1 cellular context compared by ENCODE assay signal in the genomic region with DNA sequence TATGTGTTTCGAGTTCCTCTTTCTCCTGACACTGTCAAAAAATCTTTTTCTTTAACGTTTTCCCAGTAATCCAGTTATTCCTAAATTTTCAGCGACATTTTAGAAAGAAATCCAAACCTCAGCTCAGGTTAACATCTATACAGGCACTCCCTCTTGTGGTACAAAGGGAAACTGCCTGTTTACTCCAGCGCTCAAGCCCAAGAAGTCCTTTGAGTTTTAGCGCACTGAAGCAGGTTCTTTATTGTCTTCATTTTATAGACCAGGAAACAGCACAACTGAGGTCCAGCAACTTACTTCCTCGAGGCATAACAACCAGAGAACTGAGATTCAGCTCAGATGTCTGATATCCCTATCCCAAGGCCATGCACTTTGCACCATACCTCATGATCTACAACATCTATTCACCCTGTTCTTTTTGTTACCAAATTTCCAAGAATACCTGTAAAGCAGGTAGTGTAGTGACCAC.
TF ChIP-seq lines count a peak whose summit lies in the region.

No MANE protein-coding gene starts in this region.

TF ChIP-seq in HepG2, 621 proteins besides CTCF, POLR2A, EP300 and RAD21 (continued from another document):
- TF ChIP-seq, protein P1, sequence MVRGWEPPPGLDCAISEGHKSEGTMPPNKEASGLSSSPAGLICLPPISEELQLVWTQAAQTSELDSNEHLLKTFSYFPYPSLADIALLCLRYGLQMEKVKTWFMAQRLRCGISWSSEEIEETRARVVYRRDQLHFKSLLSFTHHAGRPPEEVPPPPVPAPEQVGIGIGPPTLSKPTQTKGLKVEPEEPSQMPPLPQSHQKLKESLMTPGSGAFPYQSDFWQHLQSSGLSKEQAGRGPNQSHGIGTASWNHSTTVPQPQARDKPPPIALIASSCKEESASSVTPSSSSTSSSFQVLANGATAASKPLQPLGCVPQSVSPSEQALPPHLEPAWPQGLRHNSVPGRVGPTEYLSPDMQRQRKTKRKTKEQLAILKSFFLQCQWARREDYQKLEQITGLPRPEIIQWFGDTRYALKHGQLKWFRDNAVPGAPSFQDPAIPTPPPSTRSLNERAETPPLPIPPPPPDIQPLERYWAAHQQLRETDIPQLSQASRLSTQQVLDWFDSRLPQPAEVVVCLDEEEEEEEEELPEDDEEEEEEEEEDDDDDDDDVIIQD (CRISPR knock-in tag; IDR thresholded peaks at IDR 0.05; ENCODE audit: low read depth): peak; percentile 32; the same call in 1 of the 2 replicates
- TF ChIP-seq FOXO1 (CRISPR knock-in tag; IDR thresholded peaks at IDR 0.05) (0 out of 2 replicates have a peak, but pooled peaks have one; percentile 23), ZNF331 (CRISPR knock-in tag; IDR thresholded peaks at IDR 0.05) (0 out of 2 replicates have a peak, but pooled peaks have one; percentile 9), ZNF614 (CRISPR knock-in tag; IDR thresholded peaks at IDR 0.05; ENCODE audit: borderline replicate concordance) (0 out of 2 replicates have a peak, but pooled peaks have one; percentile 31), SALL1 (CRISPR knock-in tag; IDR thresholded peaks at IDR 0.05) (no peak), ZNF138 (CRISPR knock-in tag; IDR thresholded peaks at IDR 0.05; ENCODE audit: low read depth) (no peak), CHD2 (IDR thresholded peaks at IDR 0.05; ENCODE audit: low read depth, low read length) (no peak), ZNF136 (CRISPR knock-in tag; IDR thresholded peaks at IDR 0.05; ENCODE audit: low read depth) (no peak), SMC3 (IDR thresholded peaks at IDR 0.05; ENCODE audit: low read length) (peak; percentile 76), ERF (CRISPR knock-in tag; IDR thresholded peaks at IDR 0.05) (0 out of 2 replicates have a peak, but pooled peaks have one; percentile 14), LCORL (IDR thresholded peaks at IDR 0.05) (no peak), LCORL (CRISPR knock-in tag; IDR thresholded peaks at IDR 0.05) (peak; percentile 34; the same call in 1 of the 2 replicates), GATAD2A (CRISPR knock-in tag; IDR thresholded peaks at IDR 0.05) (0 out of 2 replicates have a peak, but pooled peaks have one; percentile 22), TEAD2 (CRISPR knock-in tag; IDR thresholded peaks at IDR 0.05) (no peak), ZNF496 (CRISPR knock-in tag; IDR thresholded peaks at IDR 0.05; ENCODE audit: insufficient replicate concordance) (no peak), PPARG (CRISPR knock-in tag; conservative IDR thresholded peaks at IDR 0.05) (no peak), MIER3 (CRISPR knock-in tag; IDR thresholded peaks at IDR 0.05; ENCODE audit: borderline replicate concordance) (0 out of 2 replicates have a peak, but pooled peaks have one; percentile 35), CHD4 (IDR thresholded peaks at IDR 0.05; ENCODE audit: borderline replicate concordance, low read length) (no peak), CBFB (CRISPR knock-in tag; IDR thresholded peaks at IDR 0.05) (no peak), MED1 (CRISPR knock-in tag; IDR thresholded peaks at IDR 0.05) (peak; percentile 30; the same call in 1 of the 2 replicates), SMAD3 (CRISPR knock-in tag; IDR thresholded peaks at IDR 0.05) (peak; percentile 51; the same call in 1 of the 2 replicates), FOXP1 (IDR thresholded peaks at IDR 0.05) (no peak), FOXP1 (CRISPR knock-in tag; IDR thresholded peaks at IDR 0.05) (0 out of 2 replicates have a peak, but pooled peaks have one; percentile 29), GATAD1 (CRISPR knock-in tag; IDR thresholded peaks at IDR 0.05) (0 out of 2 replicates have a peak, but pooled peaks have one; percentile 21)
- TF ChIP-seq, protein P2, sequence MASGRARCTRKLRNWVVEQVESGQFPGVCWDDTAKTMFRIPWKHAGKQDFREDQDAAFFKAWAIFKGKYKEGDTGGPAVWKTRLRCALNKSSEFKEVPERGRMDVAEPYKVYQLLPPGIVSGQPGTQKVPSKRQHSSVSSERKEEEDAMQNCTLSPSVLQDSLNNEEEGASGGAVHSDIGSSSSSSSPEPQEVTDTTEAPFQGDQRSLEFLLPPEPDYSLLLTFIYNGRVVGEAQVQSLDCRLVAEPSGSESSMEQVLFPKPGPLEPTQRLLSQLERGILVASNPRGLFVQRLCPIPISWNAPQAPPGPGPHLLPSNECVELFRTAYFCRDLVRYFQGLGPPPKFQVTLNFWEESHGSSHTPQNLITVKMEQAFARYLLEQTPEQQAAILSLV (CRISPR knock-in tag; IDR thresholded peaks at IDR 0.05; ENCODE audit: borderline replicate concordance): no peak
- TF ChIP-seq, protein P3, sequence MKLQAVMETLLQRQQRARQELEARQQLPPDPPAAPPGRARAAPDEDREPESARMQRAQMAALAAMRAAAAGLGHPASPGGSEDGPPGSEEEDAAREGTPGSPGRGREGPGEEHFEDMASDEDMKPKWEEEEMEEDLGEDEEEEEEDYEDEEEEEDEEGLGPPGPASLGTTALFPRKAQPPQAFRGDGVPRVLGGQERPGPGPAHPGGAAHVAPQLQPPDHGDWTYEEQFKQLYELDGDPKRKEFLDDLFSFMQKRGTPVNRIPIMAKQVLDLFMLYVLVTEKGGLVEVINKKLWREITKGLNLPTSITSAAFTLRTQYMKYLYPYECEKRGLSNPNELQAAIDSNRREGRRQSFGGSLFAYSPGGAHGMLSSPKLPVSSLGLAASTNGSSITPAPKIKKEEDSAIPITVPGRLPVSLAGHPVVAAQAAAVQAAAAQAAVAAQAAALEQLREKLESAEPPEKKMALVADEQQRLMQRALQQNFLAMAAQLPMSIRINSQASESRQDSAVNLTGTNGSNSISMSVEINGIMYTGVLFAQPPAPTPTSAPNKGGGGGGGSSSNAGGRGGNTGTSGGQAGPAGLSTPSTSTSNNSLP (IDR thresholded peaks at IDR 0.05; ENCODE audit: low read depth, low read length): peak; percentile 54; the same call in 1 of the 2 replicates
- TF ChIP-seq, protein P4, sequence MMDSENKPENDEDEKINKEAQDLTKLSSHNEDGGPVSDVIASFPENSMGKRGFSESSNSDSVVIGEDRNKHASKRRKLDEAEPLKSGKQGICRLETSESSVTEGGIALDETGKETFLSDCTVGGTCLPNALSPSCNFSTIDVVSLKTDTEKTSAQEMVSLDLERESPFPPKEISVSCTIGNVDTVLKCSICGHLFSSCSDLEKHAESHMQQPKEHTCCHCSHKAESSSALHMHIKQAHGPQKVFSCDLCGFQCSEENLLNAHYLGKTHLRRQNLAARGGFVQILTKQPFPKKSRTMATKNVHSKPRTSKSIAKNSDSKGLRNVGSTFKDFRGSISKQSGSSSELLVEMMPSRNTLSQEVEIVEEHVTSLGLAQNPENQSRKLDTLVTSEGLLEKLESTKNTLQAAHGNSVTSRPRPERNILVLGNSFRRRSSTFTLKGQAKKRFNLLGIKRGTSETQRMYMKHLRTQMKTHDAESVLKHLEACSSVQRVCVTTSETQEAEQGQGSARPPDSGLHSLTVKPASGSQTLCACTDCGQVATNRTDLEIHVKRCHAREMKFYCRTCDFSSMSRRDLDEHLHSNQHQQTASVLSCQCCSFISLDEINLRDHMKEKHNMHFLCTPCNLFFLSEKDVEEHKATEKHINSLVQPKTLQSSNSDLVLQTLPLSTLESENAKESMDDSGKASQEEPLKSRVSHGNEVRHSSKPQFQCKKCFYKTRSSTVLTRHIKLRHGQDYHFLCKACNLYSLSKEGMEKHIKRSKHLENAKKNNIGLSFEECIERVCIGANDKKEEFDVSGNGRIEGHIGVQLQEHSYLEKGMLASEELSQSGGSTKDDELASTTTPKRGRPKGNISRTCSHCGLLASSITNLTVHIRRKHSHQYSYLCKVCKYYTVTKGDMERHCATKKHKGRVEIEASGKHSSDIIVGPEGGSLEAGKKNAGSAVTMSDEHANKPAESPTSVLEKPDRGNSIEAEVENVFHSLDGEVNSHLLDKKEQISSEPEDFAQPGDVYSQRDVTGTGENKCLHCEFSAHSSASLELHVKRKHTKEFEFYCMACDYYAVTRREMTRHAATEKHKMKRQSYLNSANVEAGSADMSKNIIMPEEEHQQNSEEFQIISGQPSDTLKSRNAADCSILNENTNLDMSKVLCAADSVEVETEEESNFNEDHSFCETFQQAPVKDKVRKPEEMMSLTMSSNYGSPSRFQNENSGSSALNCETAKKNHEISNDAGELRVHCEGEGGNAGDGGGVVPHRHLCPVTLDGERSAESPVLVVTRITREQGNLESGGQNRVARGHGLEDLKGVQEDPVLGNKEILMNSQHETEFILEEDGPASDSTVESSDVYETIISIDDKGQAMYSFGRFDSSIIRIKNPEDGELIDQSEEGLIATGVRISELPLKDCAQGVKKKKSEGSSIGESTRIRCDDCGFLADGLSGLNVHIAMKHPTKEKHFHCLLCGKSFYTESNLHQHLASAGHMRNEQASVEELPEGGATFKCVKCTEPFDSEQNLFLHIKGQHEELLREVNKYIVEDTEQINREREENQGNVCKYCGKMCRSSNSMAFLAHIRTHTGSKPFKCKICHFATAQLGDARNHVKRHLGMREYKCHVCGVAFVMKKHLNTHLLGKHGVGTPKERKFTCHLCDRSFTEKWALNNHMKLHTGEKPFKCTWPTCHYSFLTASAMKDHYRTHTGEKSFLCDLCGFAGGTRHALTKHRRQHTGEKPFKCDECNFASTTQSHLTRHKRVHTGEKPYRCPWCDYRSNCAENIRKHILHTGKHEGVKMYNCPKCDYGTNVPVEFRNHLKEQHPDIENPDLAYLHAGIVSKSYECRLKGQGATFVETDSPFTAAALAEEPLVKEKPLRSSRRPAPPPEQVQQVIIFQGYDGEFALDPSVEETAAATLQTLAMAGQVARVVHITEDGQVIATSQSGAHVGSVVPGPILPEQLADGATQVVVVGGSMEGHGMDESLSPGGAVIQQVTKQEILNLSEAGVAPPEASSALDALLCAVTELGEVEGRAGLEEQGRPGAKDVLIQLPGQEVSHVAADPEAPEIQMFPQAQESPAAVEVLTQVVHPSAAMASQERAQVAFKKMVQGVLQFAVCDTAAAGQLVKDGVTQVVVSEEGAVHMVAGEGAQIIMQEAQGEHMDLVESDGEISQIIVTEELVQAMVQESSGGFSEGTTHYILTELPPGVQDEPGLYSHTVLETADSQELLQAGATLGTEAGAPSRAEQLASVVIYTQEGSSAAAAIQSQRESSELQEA (CRISPR knock-in tag; IDR thresholded peaks at IDR 0.05; ENCODE audit: not compliant biosample characterization): no peak
- TF ChIP-seq, protein P5, sequence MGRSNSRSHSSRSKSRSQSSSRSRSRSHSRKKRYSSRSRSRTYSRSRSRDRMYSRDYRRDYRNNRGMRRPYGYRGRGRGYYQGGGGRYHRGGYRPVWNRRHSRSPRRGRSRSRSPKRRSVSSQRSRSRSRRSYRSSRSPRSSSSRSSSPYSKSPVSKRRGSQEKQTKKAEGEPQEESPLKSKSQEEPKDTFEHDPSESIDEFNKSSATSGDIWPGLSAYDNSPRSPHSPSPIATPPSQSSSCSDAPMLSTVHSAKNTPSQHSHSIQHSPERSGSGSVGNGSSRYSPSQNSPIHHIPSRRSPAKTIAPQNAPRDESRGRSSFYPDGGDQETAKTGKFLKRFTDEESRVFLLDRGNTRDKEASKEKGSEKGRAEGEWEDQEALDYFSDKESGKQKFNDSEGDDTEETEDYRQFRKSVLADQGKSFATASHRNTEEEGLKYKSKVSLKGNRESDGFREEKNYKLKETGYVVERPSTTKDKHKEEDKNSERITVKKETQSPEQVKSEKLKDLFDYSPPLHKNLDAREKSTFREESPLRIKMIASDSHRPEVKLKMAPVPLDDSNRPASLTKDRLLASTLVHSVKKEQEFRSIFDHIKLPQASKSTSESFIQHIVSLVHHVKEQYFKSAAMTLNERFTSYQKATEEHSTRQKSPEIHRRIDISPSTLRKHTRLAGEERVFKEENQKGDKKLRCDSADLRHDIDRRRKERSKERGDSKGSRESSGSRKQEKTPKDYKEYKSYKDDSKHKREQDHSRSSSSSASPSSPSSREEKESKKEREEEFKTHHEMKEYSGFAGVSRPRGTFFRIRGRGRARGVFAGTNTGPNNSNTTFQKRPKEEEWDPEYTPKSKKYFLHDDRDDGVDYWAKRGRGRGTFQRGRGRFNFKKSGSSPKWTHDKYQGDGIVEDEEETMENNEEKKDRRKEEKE (IDR thresholded peaks at IDR 0.05): no peak
- TF ChIP-seq, protein P6, sequence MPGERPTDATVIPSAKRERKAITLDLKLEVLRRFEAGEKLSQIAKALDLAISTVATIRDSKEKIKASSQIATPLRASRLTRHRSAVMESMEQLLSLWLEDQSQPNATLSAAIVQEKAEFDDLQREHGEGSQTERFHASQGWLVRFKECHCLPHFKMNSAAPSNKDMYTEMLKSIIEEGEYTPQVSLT (CRISPR knock-in tag; IDR thresholded peaks at IDR 0.05; ENCODE audit: borderline replicate concordance, low read depth): no peak
- TF ChIP-seq, protein P7, sequence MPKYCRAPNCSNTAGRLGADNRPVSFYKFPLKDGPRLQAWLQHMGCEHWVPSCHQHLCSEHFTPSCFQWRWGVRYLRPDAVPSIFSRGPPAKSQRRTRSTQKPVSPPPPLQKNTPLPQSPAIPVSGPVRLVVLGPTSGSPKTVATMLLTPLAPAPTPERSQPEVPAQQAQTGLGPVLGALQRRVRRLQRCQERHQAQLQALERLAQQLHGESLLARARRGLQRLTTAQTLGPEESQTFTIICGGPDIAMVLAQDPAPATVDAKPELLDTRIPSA (CRISPR knock-in tag; IDR thresholded peaks at IDR 0.05; ENCODE audit: borderline replicate concordance): no peak
- TF ChIP-seq, protein P8, sequence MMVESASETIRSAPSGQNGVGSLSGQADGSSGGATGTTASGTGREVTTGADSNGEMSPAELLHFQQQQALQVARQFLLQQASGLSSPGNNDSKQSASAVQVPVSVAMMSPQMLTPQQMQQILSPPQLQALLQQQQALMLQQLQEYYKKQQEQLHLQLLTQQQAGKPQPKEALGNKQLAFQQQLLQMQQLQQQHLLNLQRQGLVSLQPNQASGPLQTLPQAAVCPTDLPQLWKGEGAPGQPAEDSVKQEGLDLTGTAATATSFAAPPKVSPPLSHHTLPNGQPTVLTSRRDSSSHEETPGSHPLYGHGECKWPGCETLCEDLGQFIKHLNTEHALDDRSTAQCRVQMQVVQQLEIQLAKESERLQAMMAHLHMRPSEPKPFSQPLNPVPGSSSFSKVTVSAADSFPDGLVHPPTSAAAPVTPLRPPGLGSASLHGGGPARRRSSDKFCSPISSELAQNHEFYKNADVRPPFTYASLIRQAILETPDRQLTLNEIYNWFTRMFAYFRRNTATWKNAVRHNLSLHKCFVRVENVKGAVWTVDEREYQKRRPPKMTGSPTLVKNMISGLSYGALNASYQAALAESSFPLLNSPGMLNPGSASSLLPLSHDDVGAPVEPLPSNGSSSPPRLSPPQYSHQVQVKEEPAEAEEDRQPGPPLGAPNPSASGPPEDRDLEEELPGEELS (CRISPR knock-in tag; IDR thresholded peaks at IDR 0.05): peak; percentile 43; the same call in 1 of the 2 replicates
TF ChIP-seq in HepG2: peak in this region for 24.
